Comparison of ENCODE assay signal across 24 cellular contexts in the genomic region with DNA sequence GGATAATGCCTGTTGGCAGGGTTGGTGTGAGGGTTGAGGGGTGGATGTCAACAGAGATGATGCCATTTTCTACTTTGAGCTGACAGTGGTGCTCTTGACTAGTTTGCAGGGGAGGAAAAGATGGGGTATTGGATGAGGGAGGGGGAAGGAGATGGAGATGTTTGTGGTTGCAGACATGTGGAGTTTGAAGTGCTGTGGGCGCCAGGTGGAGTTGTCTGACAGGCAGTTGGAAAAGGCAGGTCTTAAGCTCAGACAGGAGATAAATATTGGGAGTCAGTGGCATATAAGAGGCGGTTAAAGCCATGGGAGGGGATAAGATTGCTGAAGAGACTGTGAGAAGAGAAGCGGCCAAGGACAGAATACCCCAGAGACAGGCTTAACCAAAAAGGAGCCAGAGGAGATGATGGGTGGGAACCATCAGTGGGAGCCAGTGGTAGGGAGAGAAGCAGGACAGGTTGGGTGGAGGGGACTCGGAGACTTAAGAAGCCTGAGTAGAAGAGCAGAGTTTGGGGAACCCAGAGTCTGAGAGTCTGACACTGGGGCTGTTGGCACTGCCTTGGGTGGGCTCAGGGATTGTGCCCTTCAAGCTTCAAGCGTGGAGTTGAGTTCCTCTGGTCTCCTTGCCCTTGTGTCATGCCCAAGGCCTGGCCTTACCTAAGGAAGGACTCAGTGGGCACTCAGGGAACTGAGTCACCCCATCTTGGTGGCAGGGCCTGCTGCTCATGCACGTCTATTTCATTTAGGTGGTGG. TPM values are rescaled to one million over a fixed set of nuclear protein-coding genes. Genes with fewer than 3 reads are reported as not detected.
DNase-seq lines count a peak whose midpoint lies in the region; ATAC-seq, FAIRE-seq and TF ChIP-seq lines count a peak whose summit lies in the region.
"Had no signal": no experiment of that assay in that cellular context is flagged by ENCODE, and none has a peak within 500 bp of the region (broad histone marks: within the 10 kb centered on the region; RNA-seq: fewer than 3 reads in every experiment).

No MANE protein-coding gene starts in this region.

- H3K27ac Mint-ChIP-seq in activated CD4-positive, alpha-beta T cell treated with anti-CD3 and anti-CD28 coated beads, Interleukin-2, amount 10 ng/mL, durations not matched to agents 7 days and 5 days, result peak overlapping the region; percentile 27
- peak overlapping the region in 4 of 7 donors; percentile 3 to 59 (median 10) for H3K27ac Mint-ChIP-seq in CD14-positive monocyte
- H3K27ac Mint-ChIP-seq: nephron had no signal

- no peaks in the 10 kb centered on the region for H3K27me3 ChIP-seq in GM12878 (replicated peaks in 1 of 2; ENCODE audit: control insufficient read depth in 2 of 2, insufficient read depth in 2 of 2, low read length in 1 of 2)
- H3K27me3 ChIP-seq: adrenal gland, tibial artery had no signal

- 93% methylated on average over 6 of the region's 6 CpGs for WGBS in GM12878 (ENCODE audit: insufficient coverage, insufficient replicate concordance, low lambda C conversion rate, missing lambda C conversion rate)

- TF ChIP-seq POLR2A in GM12892 (IDR thresholded peaks at IDR 0.05; ENCODE audit: low read depth, low read length) (0 out of 2 replicates have a peak, but pooled peaks have one; percentile 12), GM12878 (IDR thresholded peaks at IDR 0.05; ENCODE audit: low read depth, low read length) (0 out of 2 replicates have a peak, but pooled peaks have one; percentile 33)

- H2AFZ ChIP-seq in GM12878 (ENCODE audit: control insufficient read depth, low read depth, low read length), result no peak overlapping the region

- H3K9ac ChIP-seq in GM12878 (ENCODE audit: control insufficient read depth, insufficient read depth, low read length), result no peak overlapping the region

- no peak for TF ChIP-seq RAD21 in GM12878 (IDR thresholded peaks at IDR 0.05; ENCODE audit: insufficient read depth, low read depth, low read length)

- no peak overlapping the region for H3K4me3 Mint-ChIP-seq in activated CD4-positive, alpha-beta T cell treated with anti-CD3 and anti-CD28 coated beads, Interleukin-2, amount 10 ng/mL, durations not matched to agents 7 days and 5 days
- no peak overlapping the region for H3K4me3 Mint-ChIP-seq in CD14-positive monocyte
- H3K4me3 Mint-ChIP-seq: CD8-positive, alpha-beta memory T cell; nephron had no signal

- in situ Hi-C loops in GM12878 (cut with MboI), result no loop called here
- in situ Hi-C loops in GM13976 (cut with MboI; ENCODE audit: low sequenced_read_pairs, unreplicated experiment), result no loop called here

- no peak overlapping the region for H3K27ac ChIP-seq in GM12878 (ENCODE audit: control insufficient read depth, insufficient read depth)
- H3K27ac ChIP-seq: adrenal gland, tibial artery had no signal

- H3K9me3 ChIP-seq in GM12878 (replicated peaks; ENCODE audit: control insufficient read depth, insufficient read depth, low read length), result no peaks in the 10 kb centered on the region
- H3K9me3 ChIP-seq: adrenal gland, HAP-1, tibial artery had no signal

- H3K4me3 ChIP-seq in GM12878, result no peak overlapping the region
- H3K4me3 ChIP-seq: adrenal gland, HAP-1, smooth muscle cell, tibial artery had no signal

- RAD21 ChIA-PET in GM12878 (lab: Charles Lee; ENCODE audit: unreplicated experiment), result interaction anchor here (0.5 kb wide), 1 partner anchor 10 kb away, joined by 3 read pairs; no protein-coding TSS in a partner anchor

- no peak for TF ChIP-seq EP300 in GM12878 (IDR thresholded peaks at IDR 0.05; ENCODE audit: borderline replicate concordance in 1 of 2, control insufficient read depth in 1 of 2, low read depth in 2 of 2, low read length in 2 of 2)

- peaks cover 70% of the 10 kb centered on the region for H3K36me3 Mint-ChIP-seq in activated CD4-positive, alpha-beta T cell treated with anti-CD3 and anti-CD28 coated beads, Interleukin-2, amount 10 ng/mL, durations not matched to agents 7 days and 5 days (ENCODE audit: low read depth)
- H3K36me3 Mint-ChIP-seq in CD14-positive monocyte, result peaks cover 92 to 100% of the 10 kb centered on the region in 2 donors

- no peaks in the 10 kb centered on the region for H3K79me2 ChIP-seq in GM12878 (ENCODE audit: control insufficient read depth, insufficient read depth, low read length)

- no peaks in the 10 kb centered on the region for H3K9me3 Mint-ChIP-seq in activated CD4-positive, alpha-beta T cell treated with anti-CD3 and anti-CD28 coated beads, Interleukin-2, amount 10 ng/mL, durations not matched to agents 7 days and 5 days
- H3K9me3 Mint-ChIP-seq in CD14-positive monocyte, result peaks cover 0 to 1% (median 0%) of the 10 kb centered on the region in 7 donors
- H3K9me3 Mint-ChIP-seq: CD8-positive, alpha-beta memory T cell; nephron had no signal

- H3K27me3 Mint-ChIP-seq in activated CD4-positive, alpha-beta T cell treated with anti-CD3 and anti-CD28 coated beads, Interleukin-2, amount 10 ng/mL, durations not matched to agents 7 days and 5 days, result no peaks in the 10 kb centered on the region
- H3K27me3 Mint-ChIP-seq in CD14-positive monocyte (ENCODE audit: low read depth in 3 of 3), result no peaks in the 10 kb centered on the region
- H3K27me3 Mint-ChIP-seq: CD8-positive, alpha-beta memory T cell had no signal

- no peaks in the 10 kb centered on the region for H3K4me1 ChIP-seq in GM12878 (ENCODE audit: control insufficient read depth, insufficient read depth, low read length)
- H3K4me1 ChIP-seq: adrenal gland, HAP-1, tibial artery had no signal

- H3K4me2 ChIP-seq in GM12878 (ENCODE audit: control insufficient read depth, insufficient read depth), result no peak overlapping the region
- H3K4me2 ChIP-seq: smooth muscle cell had no signal

- intact Hi-C loops in CD14-positive monocyte (cut with micrococcal nuclease), result loop anchor here in 1 of 2 donors (10.0 kb wide), 1 partner anchor 379 kb away; no protein-coding TSS in a partner anchor
- intact Hi-C loops in GM12878 (cut with micrococcal nuclease; ENCODE audit: unreplicated experiment), result no loop called here

- no peaks in the 10 kb centered on the region; the same call in 1 of the 2 replicates for H4K20me1 ChIP-seq in GM12878 (ENCODE audit: control insufficient read depth, insufficient read depth)

- no peak for ATAC-seq in GM12878
- no peak for ATAC-seq in HG02759 (IDR thresholded peaks at IDR 0.05; ENCODE audit: unreplicated experiment)
- ATAC-seq in HG02870 (IDR thresholded peaks at IDR 0.05; ENCODE audit: unreplicated experiment), result no peak
- ATAC-seq: HepG2, SK-N-SH treated with all-trans-retinoic acid at 6 μM for 48 hours had no signal

- no TSS peak for BruUV-seq in GM12878 (replicated peaks; lab: Mats Ljungman, UMichigan)

- FAIRE-seq in GM12892 (lab: Jason Lieb, UNC) (no peak), GM12878 (lab: Jason Lieb, UNC) (no peak)
- FAIRE-seq: HepG2 had no signal

- SMC1A ChIA-PET in GM12878 (lab: Charles Lee; ENCODE audit: uncharacterized antibody, unreplicated experiment), result no interaction called here

- peaks cover 25 to 64% of the 10 kb centered on the region in 2 experiments for H3K36me3 ChIP-seq in GM12878 (ENCODE audit: control insufficient read depth in 2 of 2, insufficient read depth in 2 of 2, low read length in 1 of 2)

- no peak for DNase-seq in activated CD4-positive, alpha-beta T cell treated with anti-CD3 and anti-CD28 coated beads, Interleukin-2, amount 10 ng/mL, durations not matched to agents 7 days and 5 days
- DNase-seq in activated CD4-positive, alpha-beta T cell treated with anti-CD3 and anti-CD28 coated beads, Interleukin-2, amount 50 U/mL, for 4 hours, result no peak
- DNase-seq in CD14-positive monocyte (ENCODE audit: low spot score) (no peak), GM12892 (ENCODE audit: insufficient read length) (no peak), GM12878 (ENCODE audit: low read depth, low spot score) (no peak), GM13976 (ENCODE audit: low spot score) (no peak)
- DNase-seq: activated CD4-positive, alpha-beta T cell treated with anti-CD3 and anti-CD28 coated beads for 1 hour; adrenal gland; CD8-positive, alpha-beta memory T cell; central memory CD4-positive, alpha-beta T cell; DMS153; Karpas-422; NCI-H2081; retina; Right ventricle myocardium superior; stimulated activated CD4-positive, alpha-beta T cell treated with anti-CD3 and anti-CD28 coated beads, Interleukin-1b, Interleukin-23, amount 100 ng/mL, for 48 hours had no signal

- POLR2A ChIA-PET in activated CD4-positive, alpha-beta T cell treated with anti-CD3 and anti-CD28 coated beads, Interleukin-2, amount 10 ng/mL, durations not matched to agents 7 days and 5 days (lab: Charles Lee), result no interaction called here
- POLR2A ChIA-PET in GM12878 (lab: Charles Lee), result no interaction called here

- TF ChIP-seq CTCF in CD14-positive monocyte (IDR thresholded peaks at IDR 0.05), result no peak
- no peak for TF ChIP-seq CTCF in GM12878 (IDR thresholded peaks at IDR 0.05 in 2 of 3, conservative IDR thresholded peaks at IDR 0.05 in 1 of 3; ENCODE audit: control insufficient read depth in 2 of 3, extremely low read depth in 1 of 3, insufficient read depth in 1 of 3, low read depth in 3 of 3, low read length in 3 of 3)
- TF ChIP-seq CTCF in GM13976 (IDR thresholded peaks at IDR 0.05; ENCODE audit: borderline replicate concordance, control extremely low read depth, extremely low read depth, insufficient read depth, missing control alignments), result no peak

- CTCF ChIA-PET in activated CD4-positive, alpha-beta T cell treated with anti-CD3 and anti-CD28 coated beads, Interleukin-2, amount 10 ng/mL, durations not matched to agents 7 days and 5 days (lab: Charles Lee), result interaction anchor here (0.5 to 1.3 kb wide), 5 partner anchors 12 to 293 kb away, joined by 3 to 5 read pairs (median 3); no protein-coding TSS in a partner anchor
- CTCF ChIA-PET in GM12878 (lab: Yijun Ruan, JAX), result interaction anchor here (1.0 kb wide), 1 partner anchor 10 kb away, joined by 3 read pairs; no protein-coding TSS in a partner anchor

- peaks cover 5% of the 10 kb centered on the region for H3K4me1 Mint-ChIP-seq in activated CD4-positive, alpha-beta T cell treated with anti-CD3 and anti-CD28 coated beads, Interleukin-2, amount 10 ng/mL, durations not matched to agents 7 days and 5 days
- H3K4me1 Mint-ChIP-seq in CD14-positive monocyte, result no peaks in the 10 kb centered on the region
- H3K4me1 Mint-ChIP-seq: nephron had no signal

RNA-seq across cellular contexts. Expression of a gene that starts 13.9 kb away (rescaled TPM):
- total RNA-seq in activated CD4-positive, alpha-beta T cell treated with anti-CD3 and anti-CD28 coated beads, Interleukin-2, amount 10 ng/mL, durations not matched to agents 7 days and 5 days, result 100 to 1,000 TPM; 110 to 136 TPM
- 10 to 100 TPM; 59.9 to 94.5 TPM for polyA plus RNA-seq in CD14-positive monocyte
- polyA plus RNA-seq in GM12892 (2012; ENCODE audit: missing spikeins), result 77.0 TPM
- 130 and 152 TPM in 2 replicates for total RNA-seq in GM12878 (2013; cell fraction: nucleolus; rRNA removed)
- total RNA-seq in GM12878 (2014; rRNA removed), result 106 and 118 TPM in 2 replicates
- 80.5 and 87.2 TPM in 2 replicates for total RNA-seq in GM12878 (2014; rRNA removed; fragmentation: Illumina TruSeq; extraction: Trizol)
- total RNA-seq in GM12878 (2021), result 128 and 138 TPM in 2 replicates
- polyA plus RNA-seq in GM12878 (2011; ENCODE audit: low read depth), result 84.4 TPM
- polyA plus RNA-seq in GM12878 (2011; rRNA removed), result 43.8 and 66.8 TPM in 2 replicates
- 52.8 and 55.7 TPM in 2 replicates for polyA plus RNA-seq in GM12878 (2011; cell fraction: cytosol; rRNA removed)
- polyA plus RNA-seq in GM12878 (2011; cell fraction: nucleus; rRNA removed), result 110 and 115 TPM in 2 replicates
- 122 and 138 TPM in 2 replicates for polyA plus RNA-seq in GM12878 (2012)
- 62.0 and 78.1 TPM in 2 replicates for polyA plus RNA-seq in GM12878 (2014; fragmentation: Illumina TruSeq; extraction: Trizol)
- polyA plus RNA-seq in GM12878 (2014; fragmentation: Nextera tagmentation; extraction: Ambion mirVana), result 100 to 1,000 TPM in 1 of 2 experiments, 10 to 100 TPM in 1; 54.8 to 102 TPM
- 61.7 and 77.7 TPM in 2 replicates for polyA plus RNA-seq in GM12878 (2014; rRNA removed)
- 100 to 1,000 TPM; 131 to 143 TPM for polyA plus RNA-seq in GM12878 (2016; fragmentation: Nextera tagmentation; extraction: Ambion mirVana)
- 134 and 157 TPM in 2 replicates for polyA minus RNA-seq in GM12878 (2011; rRNA and poly(A)+ RNA removed)
- polyA minus RNA-seq in GM12878 (2011; cell fraction: cytosol; rRNA and poly(A)+ RNA removed), result 54.0 and 57.0 TPM in 2 replicates
- 63.6 and 90.8 TPM in 2 replicates for polyA minus RNA-seq in GM12878 (2011; cell fraction: nucleus; rRNA and poly(A)+ RNA removed)

RNA-seq across cellular contexts. Expression of a gene that starts 15.3 kb away (rescaled TPM):
- total RNA-seq in activated CD4-positive, alpha-beta T cell treated with anti-CD3 and anti-CD28 coated beads, Interleukin-2, amount 10 ng/mL, durations not matched to agents 7 days and 5 days, result 10 to 100 TPM; 45.5 to 51.2 TPM
- polyA plus RNA-seq in CD14-positive monocyte (10 to 100 TPM; 18.0 to 23.0 TPM), GM12878 (2011; rRNA removed) (21.3 and 42.6 TPM in 2 replicates), GM12878 (2014; fragmentation: Illumina TruSeq; extraction: Trizol) (29.6 and 31.2 TPM in 2 replicates), GM12878 (2014; fragmentation: Nextera tagmentation; extraction: Ambion mirVana) (10 to 100 TPM; 17.2 to 18.5 TPM), GM12878 (2014; rRNA removed) (21.9 and 25.0 TPM in 2 replicates), GM12878 (2016; fragmentation: Nextera tagmentation; extraction: Ambion mirVana) (10 to 100 TPM; 45.3 to 49.8 TPM)
- 22.5 TPM for polyA plus RNA-seq in GM12892 (2012; ENCODE audit: missing spikeins)
- total RNA-seq in GM12878 (2013; cell fraction: nucleolus; rRNA removed), result 10.9 and 12.1 TPM in 2 replicates
- total RNA-seq in GM12878 (2014; rRNA removed) (16.7 and 22.7 TPM in 2 replicates), GM12878 (2014; rRNA removed; fragmentation: Illumina TruSeq; extraction: Trizol) (11.9 and 12.4 TPM in 2 replicates), GM12878 (2021) (25.5 and 33.4 TPM in 2 replicates)
- 26.7 TPM for polyA plus RNA-seq in GM12878 (2011; ENCODE audit: low read depth)
- polyA plus RNA-seq in GM12878 (2011; cell fraction: cytosol; rRNA removed), result 32.3 and 40.7 TPM in 2 replicates
- 25.4 and 27.4 TPM in 2 replicates for polyA plus RNA-seq in GM12878 (2011; cell fraction: nucleus; rRNA removed)
- 37.0 and 40.2 TPM in 2 replicates for polyA plus RNA-seq in GM12878 (2012)
- 18.5 and 21.4 TPM in 2 replicates for polyA minus RNA-seq in GM12878 (2011; rRNA and poly(A)+ RNA removed)
- 7.8 and 12.6 TPM in 2 replicates for polyA minus RNA-seq in GM12878 (2011; cell fraction: cytosol; rRNA and poly(A)+ RNA removed)
- 4.6 and 8.3 TPM in 2 replicates for polyA minus RNA-seq in GM12878 (2011; cell fraction: nucleus; rRNA and poly(A)+ RNA removed)
